In genomic region chr5:173645437-173645807, GRCh38 we compare ENCODE assay signal across 16 cellular contexts. TPM values are rescaled to one million over a fixed set of nuclear protein-coding genes. Genes with fewer than 3 reads are reported as not detected.
DNase-seq lines count a peak whose midpoint lies in the region; ATAC-seq, FAIRE-seq and TF ChIP-seq lines count a peak whose summit lies in the region.
"Had no signal": no experiment of that assay in that cellular context is flagged by ENCODE, and none has a peak within 500 bp of the region (broad histone marks: within the 10 kb centered on the region; RNA-seq: fewer than 3 reads in every experiment).

No MANE protein-coding gene starts in this region.

- ATAC-seq in HG02588 (IDR thresholded peaks at IDR 0.05; ENCODE audit: unreplicated experiment): no peak
- no peak for ATAC-seq in activated naive CD8-positive, alpha-beta T cell treated with anti-CD3 and anti-CD28 coated beads, Interleukin-2, amount 50 U/mL, for 24 hours

- peaks cover 19% of the 10 kb centered on the region for H3K4me1 ChIP-seq in mesodermal cell (ENCODE audit: control insufficient read depth, insufficient read depth, low read length, poor library complexity, severe bottlenecking)

- H3K27me3 Mint-ChIP-seq in activated naive CD8-positive, alpha-beta T cell treated with anti-CD3 and anti-CD28 coated beads, Interleukin-2, amount 50 U/mL, for 24 hours: peaks cover 3% of the 10 kb centered on the region

- H3K9me3 Mint-ChIP-seq in activated naive CD8-positive, alpha-beta T cell treated with anti-CD3 and anti-CD28 coated beads, Interleukin-2, amount 50 U/mL, for 24 hours: no peaks in the 10 kb centered on the region
- H3K9me3 Mint-ChIP-seq: activated CD4-positive, alpha-beta T cell treated with anti-CD3 and anti-CD28 coated beads, Interleukin-2, amount 10 ng/mL, durations not matched to agents 7 days and 5 days had no signal

- POLR2A ChIA-PET in AG04450 (lab: Yijun Ruan, JAX): interaction anchor here (1.3 kb wide), 1 partner anchor 242 kb away, joined by 3 read pairs; the partner anchor contains the start of gene CPEB4

- no peak overlapping the region for H3K4me3 Mint-ChIP-seq in activated naive CD8-positive, alpha-beta T cell treated with anti-CD3 and anti-CD28 coated beads, Interleukin-2, amount 50 U/mL, for 24 hours
- H3K4me3 Mint-ChIP-seq: activated CD4-positive, alpha-beta T cell treated with anti-CD3 and anti-CD28 coated beads, Interleukin-2, amount 10 ng/mL, durations not matched to agents 7 days and 5 days; B cell had no signal

- WGBS in mesodermal cell (ENCODE audit: insufficient coverage in 2 of 2), 2 experiments: 29 to 50% methylated on average over 3 of the region's 5 CpGs

- H3K4me3 ChIP-seq in AG04450 (ENCODE audit: low read depth, low read length) (no peak overlapping the region), mesodermal cell (ENCODE audit: extremely low read depth, insufficient read depth, low read length, poor library complexity, severe bottlenecking) (no peak overlapping the region)

- no peak overlapping the region for H3K27ac Mint-ChIP-seq in activated naive CD8-positive, alpha-beta T cell treated with anti-CD3 and anti-CD28 coated beads, Interleukin-2, amount 50 U/mL, for 24 hours
- H3K27ac Mint-ChIP-seq: activated CD4-positive, alpha-beta T cell treated with anti-CD3 and anti-CD28 coated beads, Interleukin-2, amount 10 ng/mL, durations not matched to agents 7 days and 5 days; B cell had no signal

- H3K27ac ChIP-seq in AG04450 (ENCODE audit: low read depth, low read length) (no peak overlapping the region), mesodermal cell (ENCODE audit: low read depth, low read length, severe bottlenecking) (peak overlapping the region; percentile 83)
- H3K27ac ChIP-seq: neutrophil had no signal

- CTCF ChIA-PET in AG04450 (lab: Charles Lee): interaction anchor here (0.8 to 4.0 kb wide), 4 partner anchors 29 to 666 kb away, joined by 3 to 13 read pairs (median 6); no protein-coding TSS in a partner anchor

- TF ChIP-seq CTCF in AG04450 (IDR thresholded peaks at IDR 0.05; ENCODE audit: low read depth, low read length): no peak

- no peaks in the 10 kb centered on the region for H3K36me3 Mint-ChIP-seq in activated naive CD8-positive, alpha-beta T cell treated with anti-CD3 and anti-CD28 coated beads, Interleukin-2, amount 50 U/mL, for 24 hours (ENCODE audit: low read depth)

- DNase-seq in AG04450 (ENCODE audit: low read depth, low spot score): peak; percentile 6
- peak; percentile 21 for DNase-seq in NCI-H226
- peak; percentile 62 for DNase-seq in epidermal melanocyte (ENCODE audit: insufficient read length, low spot score)
- DNase-seq in frontal cortex (ENCODE audit: low spot score in 2 of 2): no peak
- no peak for DNase-seq in SKM-1 treated with dmso at 0.1 percent for 144 hours (lab: John Stamatoyannopoulos, UW; ENCODE audit: unreplicated experiment)
- DNase-seq in activated naive CD8-positive, alpha-beta T cell treated with anti-CD3 and anti-CD28 coated beads, Interleukin-2, amount 50 U/mL, for 24 hours: no peak
- DNase-seq: activated CD4-positive, alpha-beta T cell treated with anti-CD3 and anti-CD28 coated beads, Interleukin-2, amount 10 ng/mL, durations not matched to agents 7 days and 5 days; activated gamma-delta T cell treated with Interleukin-2 at 50 U/mL for 16 hours; NCI-H2107; T-helper 1 cell had no signal

- peaks cover 20% of the 10 kb centered on the region for H3K27me3 ChIP-seq in AG04450 (ENCODE audit: control insufficient read depth, insufficient read depth, low read length)
- H3K27me3 ChIP-seq: neutrophil had no signal

- H3K36me3 ChIP-seq in mesodermal cell (ENCODE audit: control insufficient read depth, insufficient read depth, low read length): no peaks in the 10 kb centered on the region
- H3K36me3 ChIP-seq: neutrophil had no signal

- no peak for FAIRE-seq in frontal cortex (lab: Jason Lieb, UNC)
- FAIRE-seq: colon, islet of Langerhans had no signal

- H3K9me3 ChIP-seq in AG04450 (ENCODE audit: control insufficient read depth, insufficient read depth, low read length) (no peaks in the 10 kb centered on the region), mesodermal cell (ENCODE audit: control insufficient read depth, low read length) (no peaks in the 10 kb centered on the region)
- H3K9me3 ChIP-seq: neutrophil had no signal

- no peaks in the 10 kb centered on the region for H3K4me1 Mint-ChIP-seq in activated naive CD8-positive, alpha-beta T cell treated with anti-CD3 and anti-CD28 coated beads, Interleukin-2, amount 50 U/mL, for 24 hours
- H3K4me1 Mint-ChIP-seq: activated CD4-positive, alpha-beta T cell treated with anti-CD3 and anti-CD28 coated beads, Interleukin-2, amount 10 ng/mL, durations not matched to agents 7 days and 5 days had no signal

RNA-seq across cellular contexts. Expression of gene BOD1, which starts 29.0 kb away (rescaled TPM):
- 81.7 and 96.7 TPM in 2 replicates for polyA plus RNA-seq in AG04450 (2011; rRNA removed)
- 57.5 and 70.5 TPM in 2 replicates for polyA minus RNA-seq in AG04450 (2011; rRNA and poly(A)+ RNA removed)
- polyA plus RNA-seq in mesodermal cell (2013, experiment 1 of 2): 105 TPM
- 99.7 TPM for polyA plus RNA-seq in mesodermal cell (2013, experiment 2 of 2)
- 54.2 TPM for total RNA-seq in frontal cortex

Comparison
In these comparisons a context has a peak if more than half of its experiments do, and no peak if none do; other contexts are left out.
1. DNase-seq: peak in AG04450 (single experiment), NCI-H226 (single experiment) and epidermal melanocyte (single experiment); none in frontal cortex (0 of 2), SKM-1 treated with dmso at 0.1 percent for 144 hours (single experiment) and activated naive CD8-positive, alpha-beta T cell treated with anti-CD3 and anti-CD28 coated beads, Interleukin-2, amount 50 U/mL, for 24 hours (single experiment).